13 cellular contexts compared by ENCODE assay signal in the genomic region with DNA sequence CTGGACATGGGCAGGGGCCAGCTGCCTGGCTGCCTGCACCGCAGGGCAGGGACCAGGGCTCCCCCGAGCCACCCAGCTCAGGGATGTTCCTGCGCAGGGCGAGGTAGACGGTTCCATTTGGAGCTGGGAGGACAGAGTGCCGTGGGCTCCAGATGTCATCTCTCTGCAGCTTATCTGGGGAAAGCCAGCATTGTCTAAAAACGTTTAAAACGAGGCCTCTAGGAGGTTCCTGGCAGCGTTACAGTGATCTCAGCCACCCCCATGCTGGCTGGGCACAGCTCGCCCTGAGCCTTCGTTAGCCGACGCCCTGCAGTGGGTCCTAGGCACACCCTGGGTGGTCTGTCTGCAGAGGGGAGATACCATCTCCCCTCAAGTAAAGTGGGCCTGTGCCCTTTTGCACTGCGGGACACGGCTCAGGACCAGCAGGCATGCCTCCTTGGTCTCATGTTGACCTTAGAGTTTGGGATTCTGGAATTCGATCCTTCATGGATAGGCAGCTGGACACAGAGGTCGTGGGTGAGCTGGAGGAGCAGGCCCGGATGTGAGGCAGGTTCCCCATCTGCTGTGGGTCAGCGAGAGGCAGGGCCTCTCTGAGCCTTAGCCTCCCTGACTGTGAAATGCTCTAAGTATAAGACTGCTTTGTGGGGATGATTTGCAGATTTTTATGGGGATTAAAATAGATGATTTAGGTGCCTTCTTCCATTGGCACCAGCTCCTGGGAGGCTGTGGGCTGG. TPM values are rescaled to one million over a fixed set of nuclear protein-coding genes. Genes with fewer than 3 reads are reported as not detected.
DNase-seq lines count a peak whose midpoint lies in the region; ATAC-seq and TF ChIP-seq lines count a peak whose summit lies in the region.
"Had no signal": no experiment of that assay in that cellular context is flagged by ENCODE, and none has a peak within 500 bp of the region (broad histone marks: within the 10 kb centered on the region; RNA-seq: fewer than 3 reads in every experiment).

No MANE protein-coding gene starts in this region.

- H3K27ac ChIP-seq in WERI-Rb-1 (peak overlapping the region; percentile 95), layer of hippocampus (ENCODE audit: low read depth, low read length) (peak overlapping the region; percentile 68), suprapubic skin (peak overlapping the region; percentile 54), aorta (ENCODE audit: low read depth in 1 of 2, low read length in 2 of 2) (no peak overlapping the region)
- H3K27ac ChIP-seq: 22Rv1, ascending aorta had no signal

- H3K9me3 ChIP-seq in WERI-Rb-1 (ENCODE audit: severe bottlenecking) (no peaks in the 10 kb centered on the region), suprapubic skin (no peaks in the 10 kb centered on the region), aorta (ENCODE audit: control insufficient read depth, low read length) (no peaks in the 10 kb centered on the region)
- H3K9me3 ChIP-seq: ascending aorta had no signal

- peak; percentile 75 for DNase-seq in DMS 273 (lab: John Stamatoyannopoulos, UW; ENCODE audit: unreplicated experiment)
- DNase-seq in DMS 273 treated with DMSO at 0.1 percent for 48 hours (lab: John Stamatoyannopoulos, UW): no peak
- peak; percentile 72 for DNase-seq in WERI-Rb-1
- DNase-seq in suprapubic skin (ENCODE audit: low spot score in 2 of 2): no peak
- DNase-seq in aorta: no peak
- DNase-seq in NCI-H2107 (lab: John Stamatoyannopoulos, UW): no peak
- DNase-seq in NOMO-1 treated with DMSO at 0.1 percent for 48 hours (lab: John Stamatoyannopoulos, UW; ENCODE audit: unreplicated experiment): no peak
- DNase-seq: activated CD4-positive, CD25-positive, alpha-beta regulatory T cell; hypothalamus; MV-4-11 had no signal

- ATAC-seq in aorta (ENCODE audit: low FRiP score): no peak

- H3K36me3 ChIP-seq in WERI-Rb-1 (peaks cover 17% of the 10 kb centered on the region), suprapubic skin (no peaks in the 10 kb centered on the region), aorta (ENCODE audit: control insufficient read depth in 1 of 2, insufficient read depth in 2 of 2, low read length in 1 of 2) (no peaks in the 10 kb centered on the region)
- H3K36me3 ChIP-seq: ascending aorta had no signal

- WGBS in suprapubic skin: 34% methylated on average over 12 of the region's 19 CpGs
- WGBS in aorta, 2 donors: 66 to 73% methylated on average over 19 of the region's 19 CpGs

- TF ChIP-seq CTCF in WERI-Rb-1 (IDR thresholded peaks at IDR 0.05; ENCODE audit: low read depth, low read length) (no peak), suprapubic skin (IDR thresholded peaks at IDR 0.05) (no peak)

- peaks cover 69% of the 10 kb centered on the region for H3K4me1 ChIP-seq in suprapubic skin
- no peaks in the 10 kb centered on the region for H3K4me1 ChIP-seq in aorta (ENCODE audit: control insufficient read depth in 1 of 2, insufficient read depth in 2 of 2, low read length in 2 of 2)
- H3K4me1 ChIP-seq: ascending aorta had no signal

- TF ChIP-seq EP300 in suprapubic skin (IDR thresholded peaks at IDR 0.05): no peak

- H3K27me3 ChIP-seq in WERI-Rb-1 (ENCODE audit: insufficient read depth, low read depth, severe bottlenecking) (no peaks in the 10 kb centered on the region), layer of hippocampus (ENCODE audit: control insufficient read depth, insufficient read depth, low read length) (no peaks in the 10 kb centered on the region), suprapubic skin (no peaks in the 10 kb centered on the region), aorta (ENCODE audit: control insufficient read depth in 1 of 2, insufficient read depth in 2 of 2, low read length in 1 of 2) (no peaks in the 10 kb centered on the region)
- H3K27me3 ChIP-seq: ascending aorta had no signal

- intact Hi-C loops in aorta (cut with DNase I): no loop called here

- H3K4me3 ChIP-seq in WERI-Rb-1 (ENCODE audit: low read depth, low read length) (no peak overlapping the region), suprapubic skin (no peak overlapping the region), aorta (ENCODE audit: low read length in 2 of 2) (no peak overlapping the region)
- H3K4me3 ChIP-seq: ascending aorta had no signal

- TF ChIP-seq POLR2A in suprapubic skin (IDR thresholded peaks at IDR 0.05): no peak

RNA-seq across cellular contexts. Expression of gene SYNGR1, which starts 14.1 kb away (rescaled TPM):
- total RNA-seq in suprapubic skin (10 to 100 TPM; 34.6 to 52.5 (median 44.3) TPM), aorta (10 to 100 TPM in 1 of 2 donors, 1 to 10 TPM in 1; 5.1 to 26.7 TPM)
- 10 to 100 TPM; 10.9 to 23.1 TPM for polyA plus RNA-seq in aorta

RNA-seq across cellular contexts. Expression of gene TAB1, which starts 35.7 kb away (rescaled TPM):
- total RNA-seq in suprapubic skin: 10 to 100 TPM; 16.9 to 35.4 (median 23.3) TPM
- 10 to 100 TPM; 22.5 to 30.8 TPM for total RNA-seq in aorta
- polyA plus RNA-seq in aorta: 10 to 100 TPM in 1 of 2 donors, 1 to 10 TPM in 1; 8.1 to 20.7 TPM

RNA-seq across cellular contexts. Expression of gene RPL3, which starts 44.5 kb away (rescaled TPM):
- total RNA-seq in suprapubic skin (1,000 to 10,000 TPM; 2,537 to 3,396 (median 3,080) TPM), aorta (1,000 to 10,000 TPM; 1,469 to 1,615 TPM)
- polyA plus RNA-seq in aorta: 1,000 to 10,000 TPM; 2,999 to 4,700 TPM

Comparison
In these comparisons a context has a peak if more than half of its experiments do, and no peak if none do; other contexts are left out.
1. DNase-seq: peak in DMS 273 (single experiment) and WERI-Rb-1 (single experiment); none in DMS 273 treated with DMSO at 0.1 percent for 48 hours (single experiment), suprapubic skin (0 of 2), aorta (0 of 2), NCI-H2107 (single experiment) and NOMO-1 treated with DMSO at 0.1 percent for 48 hours (single experiment).
2. H3K27ac ChIP-seq: peak in WERI-Rb-1 (single experiment), layer of hippocampus (single experiment) and suprapubic skin (single experiment); none in aorta (0 of 2).